9 cellular contexts compared by ENCODE assay signal in the genomic region with DNA sequence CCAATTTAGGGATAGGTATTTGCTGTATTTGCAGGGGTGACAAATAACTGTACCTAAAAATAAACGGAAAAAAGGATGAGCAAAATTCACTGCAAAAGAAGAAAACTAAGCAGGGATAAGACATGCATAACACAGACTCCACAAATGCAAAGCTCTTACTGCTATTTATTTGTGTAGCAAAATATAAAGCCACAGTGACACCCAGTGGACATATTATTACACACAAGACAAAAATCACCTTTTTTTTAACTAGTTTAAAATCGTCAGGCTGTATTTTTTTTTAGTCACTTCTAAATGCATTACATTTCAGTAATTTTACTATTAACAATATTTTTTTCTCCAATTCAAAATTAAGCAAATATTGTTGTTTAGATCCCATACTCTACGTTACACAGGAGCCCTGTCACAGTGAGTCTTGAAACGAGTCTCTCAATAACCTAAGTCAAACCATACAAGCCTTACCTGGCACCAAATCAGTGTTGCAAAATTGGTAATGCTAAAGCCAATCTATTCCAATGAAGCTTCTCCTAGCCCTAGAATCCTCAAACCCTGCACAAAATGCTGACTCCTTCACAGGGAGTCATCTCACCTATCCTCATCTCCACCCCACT. TPM values are rescaled to one million over a fixed set of nuclear protein-coding genes. Genes with fewer than 3 reads are reported as not detected.
DNase-seq lines count a peak whose midpoint lies in the region; ATAC-seq and TF ChIP-seq lines count a peak whose summit lies in the region.
"Had no signal": no experiment of that assay in that cellular context is flagged by ENCODE, and none has a peak within 500 bp of the region (broad histone marks: within the 10 kb centered on the region; RNA-seq: fewer than 3 reads in every experiment).

No MANE protein-coding gene starts in this region.

- no peak for ATAC-seq in HCT116
- peak; percentile 47 for ATAC-seq in body of pancreas
- peak; percentile 68 for ATAC-seq in left colon
- no peak for ATAC-seq in GM19463 (IDR thresholded peaks at IDR 0.05; ENCODE audit: unreplicated experiment)

- H3K27ac ChIP-seq in HCT116 (ENCODE audit: low read depth, low read length) (no peak overlapping the region), body of pancreas (no peak overlapping the region)
- H3K27ac ChIP-seq: BLaER1 had no signal

- BruUV-seq in HCT116 (replicated peaks; lab: Mats Ljungman, UMichigan), result no TSS peak

- TF ChIP-seq CTCF in HCT116 (IDR thresholded peaks at IDR 0.05 in 2 of 3, conservative IDR thresholded peaks at IDR 0.05 in 1 of 3; ENCODE audit: borderline replicate concordance in 1 of 3, insufficient read depth in 1 of 3, low read depth in 2 of 3, low read length in 2 of 3) (peak; percentile 34 to 62 (median 34); a peak in 4 of 6 replicates), body of pancreas (IDR thresholded peaks at IDR 0.05) (peak; percentile 22 to 68 (median 56))

- intact Hi-C loops in HCT116 (cut with micrococcal nuclease), result loop anchor here (1.0 to 10.0 kb wide), 4 partner anchors 315 to 1683 kb away; no protein-coding TSS in a partner anchor
- intact Hi-C loops in body of pancreas (cut with DNase I), result loop anchor here (10.0 kb wide), 2 partner anchors 443 to 1683 kb away; no protein-coding TSS in a partner anchor
- intact Hi-C loops in left colon (cut with DNase I, micrococcal nuclease), result loop anchor here in 1 of 2 donors (10.0 kb wide), 1 partner anchor 193 kb away; no protein-coding TSS in a partner anchor

- no peak overlapping the region for H3K9ac ChIP-seq in HCT116 (ENCODE audit: low read length)
- H3K9ac ChIP-seq: BLaER1 had no signal

- 54 to 55% methylated on average over 4 of the region's 4 CpGs for WGBS in body of pancreas, 2 donors

- H3K27me3 ChIP-seq in HCT116 (ENCODE audit: insufficient read depth, low read length), result no peaks in the 10 kb centered on the region
- no peaks in the 10 kb centered on the region for H3K27me3 ChIP-seq in body of pancreas
- H3K27me3 ChIP-seq: BLaER1 had no signal

- peak; percentile 11 for DNase-seq in DMS153 treated with DMSO at 0.1 percent for 48 hours (lab: John Stamatoyannopoulos, UW; ENCODE audit: unreplicated experiment)
- DNase-seq in DMS153 (lab: John Stamatoyannopoulos, UW), result no peak
- peak; percentile 22 for DNase-seq in HCT116 (ENCODE audit: low read depth, low spot score)
- DNase-seq in NCI-H2171 treated with DMSO at 0.1 percent for 48 hours (lab: John Stamatoyannopoulos, UW), result peak; percentile 67
- DNase-seq in body of pancreas, result no peak
- DNase-seq in left colon, result no peak
- no peak for DNase-seq in activated T-cell treated with anti-CD3 and anti-CD28 coated beads for 4 hours

- TF ChIP-seq POLR2A in HCT116 (IDR thresholded peaks at IDR 0.05; ENCODE audit: borderline replicate concordance, extremely low read depth, insufficient read depth, insufficient read length) (no peak), body of pancreas (IDR thresholded peaks at IDR 0.05) (no peak)

- H2AFZ ChIP-seq in HCT116 (ENCODE audit: low read depth, low read length, poor library complexity, severe bottlenecking), result no peak overlapping the region

- H3K4me1 ChIP-seq in HCT116 (ENCODE audit: control insufficient read depth in 1 of 2, insufficient read depth in 2 of 2, low read length in 2 of 2), result no peaks in the 10 kb centered on the region
- no peaks in the 10 kb centered on the region for H3K4me1 ChIP-seq in body of pancreas

- no peaks in the 10 kb centered on the region for H3K9me3 ChIP-seq in HCT116 (ENCODE audit: control insufficient read depth in 1 of 2, insufficient read depth in 1 of 2, low read depth in 1 of 2, low read length in 2 of 2)
- no peaks in the 10 kb centered on the region for H3K9me3 ChIP-seq in body of pancreas
- H3K9me3 ChIP-seq: BLaER1 had no signal

- H3K36me3 ChIP-seq in HCT116 (ENCODE audit: control insufficient read depth in 1 of 2, insufficient read depth in 2 of 2, low read length in 2 of 2) (no peaks in the 10 kb centered on the region), body of pancreas (replicated peaks in 1 of 2; ENCODE audit: insufficient read depth in 1 of 2, low read depth in 2 of 2) (no peaks in the 10 kb centered on the region)

- no peak overlapping the region for H3K4me2 ChIP-seq in HCT116 (ENCODE audit: low read length)
- H3K4me2 ChIP-seq: BLaER1 had no signal

- POLR2A ChIA-PET in HCT116 (lab: Charles Lee), result no interaction called here

- H4K20me1 ChIP-seq in HCT116 (ENCODE audit: insufficient read depth), result no peaks in the 10 kb centered on the region; the same call in 1 of the 2 replicates
- H4K20me1 ChIP-seq: BLaER1 had no signal

- CTCF ChIA-PET in HCT116 (lab: Charles Lee), result interaction anchor here (0.5 to 1.6 kb wide), 10 partner anchors 9 to 1708 kb away, joined by 3 to 14 read pairs (median 4); no protein-coding TSS in a partner anchor

- peak; percentile 61 for TF ChIP-seq RAD21 in HCT116 (IDR thresholded peaks at IDR 0.05; ENCODE audit: low read depth)

- no peaks in the 10 kb centered on the region for H3K79me2 ChIP-seq in HCT116 (ENCODE audit: insufficient read depth, low read length)

- no peaks in the 10 kb centered on the region for H3K9me2 ChIP-seq in HCT116 (ENCODE audit: insufficient read depth)

- RAD21 ChIA-PET in HCT116 (lab: Charles Lee; ENCODE audit: low non-redundant PET in 1 of 2, low total read pairs in 2 of 2, uncharacterized antibody in 2 of 2, unreplicated experiment in 2 of 2), result no interaction called here

- no peak overlapping the region for H3K4me3 ChIP-seq in HCT116 (replicated peaks in 1 of 2; ENCODE audit: low read depth in 1 of 2, low read length in 2 of 2)
- no peak overlapping the region for H3K4me3 ChIP-seq in body of pancreas
- H3K4me3 ChIP-seq: BLaER1 had no signal

TF ChIP-seq in HCT116, 20 proteins besides CTCF, POLR2A, EP300 and RAD21:
- TF ChIP-seq, protein P1, sequence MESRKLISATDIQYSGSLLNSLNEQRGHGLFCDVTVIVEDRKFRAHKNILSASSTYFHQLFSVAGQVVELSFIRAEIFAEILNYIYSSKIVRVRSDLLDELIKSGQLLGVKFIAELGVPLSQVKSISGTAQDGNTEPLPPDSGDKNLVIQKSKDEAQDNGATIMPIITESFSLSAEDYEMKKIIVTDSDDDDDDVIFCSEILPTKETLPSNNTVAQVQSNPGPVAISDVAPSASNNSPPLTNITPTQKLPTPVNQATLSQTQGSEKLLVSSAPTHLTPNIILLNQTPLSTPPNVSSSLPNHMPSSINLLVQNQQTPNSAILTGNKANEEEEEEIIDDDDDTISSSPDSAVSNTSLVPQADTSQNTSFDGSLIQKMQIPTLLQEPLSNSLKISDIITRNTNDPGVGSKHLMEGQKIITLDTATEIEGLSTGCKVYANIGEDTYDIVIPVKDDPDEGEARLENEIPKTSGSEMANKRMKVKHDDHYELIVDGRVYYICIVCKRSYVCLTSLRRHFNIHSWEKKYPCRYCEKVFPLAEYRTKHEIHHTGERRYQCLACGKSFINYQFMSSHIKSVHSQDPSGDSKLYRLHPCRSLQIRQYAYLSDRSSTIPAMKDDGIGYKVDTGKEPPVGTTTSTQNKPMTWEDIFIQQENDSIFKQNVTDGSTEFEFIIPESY (IDR thresholded peaks at IDR 0.05; ENCODE audit: extremely low read depth, insufficient replicate concordance, low read length), result no peak
- TF ChIP-seq ZNF274 (IDR thresholded peaks at IDR 0.05; ENCODE audit: low read depth, low read length) (no peak), ZFX (IDR thresholded peaks at IDR 0.05) (no peak), YY1 (IDR thresholded peaks at IDR 0.05; ENCODE audit: extremely low read depth, insufficient replicate concordance, low read depth, low read length) (no peak), EZH2phosphoT487 (IDR thresholded peaks at IDR 0.05; ENCODE audit: borderline replicate concordance) (no peak)

RNA-seq across cellular contexts. Expression of a gene that starts 23.7 kb away (rescaled TPM):
- 15.5 TPM for total RNA-seq in HCT116 (2021; ENCODE audit: unreplicated experiment)
- 3.5 and 4.6 TPM in 2 replicates for polyA plus RNA-seq in HCT116 (2012)
- total RNA-seq in body of pancreas, result 1 to 10 TPM; 1.8 to 4.3 TPM
- 10 to 100 TPM in 1 of 2 donors, 1 to 10 TPM in 1; 9.1 to 11.4 TPM for total RNA-seq in left colon

RNA-seq across cellular contexts. Expression of a gene that starts 23.8 kb away (rescaled TPM):
- total RNA-seq in HCT116 (2021; ENCODE audit: unreplicated experiment), result 46.0 TPM
- polyA plus RNA-seq in HCT116 (2012), result 25.1 and 36.5 TPM in 2 replicates
- total RNA-seq in body of pancreas, result not detected
- total RNA-seq in left colon, result 1 to 10 TPM; 3.2 to 5.8 TPM

Comparison
In these comparisons a context has a peak if more than half of its experiments do, and no peak if none do; other contexts are left out.
1. DNase-seq: peak in DMS153 treated with DMSO at 0.1 percent for 48 hours (single experiment), HCT116 (single experiment) and NCI-H2171 treated with DMSO at 0.1 percent for 48 hours (single experiment); none in DMS153 (single experiment), body of pancreas (0 of 4), left colon (0 of 2) and activated T-cell treated with anti-CD3 and anti-CD28 coated beads for 4 hours (single experiment).
2. ATAC-seq: peak in body of pancreas (single experiment) and left colon (single experiment); none in HCT116 (single experiment) and GM19463 (single experiment).
3. RNA of a gene that starts 23.8 kb away (total RNA-seq): 46.0 TPM in HCT116 (single experiment) and 3.2 to 5.8 TPM in left colon; not detected in body of pancreas; every median in the first group is over 4 times any median in the second.